Comparison of ENCODE assay signal across 16 cellular contexts in the genomic region with DNA sequence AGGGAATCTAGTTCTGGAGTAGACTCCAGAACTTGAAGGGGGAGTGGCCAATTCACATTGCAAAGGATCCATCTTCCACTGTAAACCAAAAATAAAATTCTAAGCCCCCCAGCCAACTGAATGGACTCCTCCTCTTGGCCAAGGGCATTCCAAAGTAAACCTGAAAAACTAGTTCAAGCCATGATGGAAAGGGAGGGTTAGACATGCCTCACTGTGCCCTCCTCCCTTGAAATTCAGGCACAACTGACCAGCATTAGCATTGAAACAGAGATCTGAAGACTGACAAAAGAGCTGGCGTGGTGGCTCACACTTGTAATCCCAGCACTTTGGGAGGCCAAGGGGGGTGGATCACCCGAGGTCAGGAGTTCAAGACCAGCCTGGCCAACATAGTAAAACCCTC. TPM values are rescaled to one million over a fixed set of nuclear protein-coding genes. Genes with fewer than 3 reads are reported as not detected.
"Had no signal": no experiment of that assay in that cellular context is flagged by ENCODE, and none has a peak within 500 bp of the region (broad histone marks: within the 10 kb centered on the region; RNA-seq: fewer than 3 reads in every experiment).

No MANE protein-coding gene starts in this region.

RNA-seq across cellular contexts. Expression of a gene that starts 19.5 kb away (rescaled TPM):
- total RNA-seq: chondrocyte, dermis blood vessel endothelial cell, dermis microvascular lymphatic vessel endothelial cell, endothelial cell of umbilical vein, epithelial cell of proximal tubule, fibroblast of villous mesenchyme, foreskin keratinocyte had no signal
- polyA plus RNA-seq: endothelial cell of umbilical vein, fibroblast of lung had no signal

RNA-seq across cellular contexts. Expression of a gene that starts 35.6 kb away (rescaled TPM):
- total RNA-seq: cerebellum, colonic mucosa, dermis blood vessel endothelial cell, dermis microvascular lymphatic vessel endothelial cell, endothelial cell of umbilical vein, epithelial cell of proximal tubule, esophagus mucosa, esophagus squamous epithelium, fibroblast of villous mesenchyme, frontal cortex, gastrocnemius medialis, gastroesophageal sphincter, glomerular endothelial cell had no signal
- polyA plus RNA-seq: endothelial cell of umbilical vein, fibroblast of lung had no signal
